16 cellular contexts compared by ENCODE assay signal in genomic region chr6:251920-252319, GRCh38. TPM values are rescaled to one million over a fixed set of nuclear protein-coding genes. Genes with fewer than 3 reads are reported as not detected.
DNase-seq lines count a peak whose midpoint lies in the region; ATAC-seq and TF ChIP-seq lines count a peak whose summit lies in the region.
"Had no signal": no experiment of that assay in that cellular context is flagged by ENCODE, and none has a peak within 500 bp of the region (broad histone marks: within the 10 kb centered on the region; RNA-seq: fewer than 3 reads in every experiment).

No MANE protein-coding gene starts in this region.

- H3K4me3 ChIP-seq in OCI-LY7 (ENCODE audit: low read depth, low read length, poor library complexity, severe bottlenecking) (no peak overlapping the region), gastroesophageal sphincter (no peak overlapping the region), tibial nerve (no peak overlapping the region)
- H3K4me3 ChIP-seq: ascending aorta, heart right ventricle, lung had no signal

- POLR2A ChIA-PET in OCI-LY7 (lab: Charles Lee), result no interaction called here

- H3K27me3 Mint-ChIP-seq in effector memory CD8-positive, alpha-beta T cell, result no peaks in the 10 kb centered on the region

- no peaks in the 10 kb centered on the region for H4K20me1 ChIP-seq in OCI-LY7 (ENCODE audit: insufficient read depth, low read length)

- peak overlapping the region in 1 of 2 donors; percentile 93 for H3K27ac Mint-ChIP-seq in effector memory CD8-positive, alpha-beta T cell

- peak overlapping the region; percentile 21; the same call in 1 of the 2 replicates for H2AFZ ChIP-seq in OCI-LY7 (ENCODE audit: low read length)

- TF ChIP-seq EP300 in gastroesophageal sphincter (IDR thresholded peaks at IDR 0.05) (no peak), tibial nerve (IDR thresholded peaks at IDR 0.05) (no peak)

- H3K36me3 Mint-ChIP-seq in effector memory CD8-positive, alpha-beta T cell (ENCODE audit: insufficient read depth), result peaks cover 2% of the 10 kb centered on the region
- H3K36me3 Mint-ChIP-seq: CD4-positive, CD25-positive, alpha-beta regulatory T cell had no signal

- H3K9me2 ChIP-seq in OCI-LY7 (ENCODE audit: insufficient read depth, low read length), result no peaks in the 10 kb centered on the region

- H3K9me3 Mint-ChIP-seq in effector memory CD8-positive, alpha-beta T cell, result no peaks in the 10 kb centered on the region

- CTCF ChIA-PET in OCI-LY7 (lab: Charles Lee; ENCODE audit: unreplicated experiment), result no interaction called here

- H3K27me3 ChIP-seq in gastroesophageal sphincter, result peaks cover 19% of the 10 kb centered on the region
- H3K27me3 ChIP-seq in tibial nerve, result no peaks in the 10 kb centered on the region
- H3K27me3 ChIP-seq: ascending aorta had no signal

- intact Hi-C loops in OCI-LY7 (cut with micrococcal nuclease; ENCODE audit: unreplicated experiment), result no loop called here

- no TSS peak for BruUV-seq in OCI-LY7 (replicated peaks; lab: Mats Ljungman, UMichigan)

- TF ChIP-seq POLR2A in gastroesophageal sphincter (IDR thresholded peaks at IDR 0.05) (no peak), tibial nerve (IDR thresholded peaks at IDR 0.05) (no peak)

- DNase-seq in ELR (ENCODE audit: low read depth), result peak; percentile 10
- no peak for DNase-seq in OCI-LY7 (ENCODE audit: low spot score)
- DNase-seq in effector memory CD8-positive, alpha-beta T cell, result no peak
- no peak for DNase-seq in epidermal melanocyte (ENCODE audit: insufficient read length, low spot score)
- DNase-seq in tibial nerve (ENCODE audit: low spot score in 2 of 2), result no peak
- DNase-seq: activated CD4-positive, alpha-beta T cell treated with anti-CD3 and anti-CD28 coated beads, Interleukin-2, amount 50 U/mL, for 1 hour; effector memory CD4-positive, alpha-beta T cell; heart right ventricle; stimulated activated CD8-positive, alpha-beta memory T cell treated with anti-CD3 and anti-CD28 coated beads, Interleukin-4, amount 100 ng/mL, for 48 hours had no signal

- H3K27ac ChIP-seq in OCI-LY7 (ENCODE audit: low read depth, low read length, poor library complexity, severe bottlenecking), result no peak overlapping the region
- no peak overlapping the region for H3K27ac ChIP-seq in gastroesophageal sphincter
- H3K27ac ChIP-seq in tibial nerve, result no peak overlapping the region
- H3K27ac ChIP-seq: ascending aorta, heart right ventricle had no signal

- peak; percentile 54 for ATAC-seq in GM21447 (IDR thresholded peaks at IDR 0.05; ENCODE audit: unreplicated experiment)
- ATAC-seq in effector memory CD8-positive, alpha-beta T cell (replicated peaks), result peak; percentile 25
- no peak for ATAC-seq in gastroesophageal sphincter
- no peak for ATAC-seq in HG03354 (IDR thresholded peaks at IDR 0.05; ENCODE audit: poor library complexity, severe bottlenecking, unreplicated experiment)
- ATAC-seq: HCT116, heart right ventricle had no signal

- peaks cover 24% of the 10 kb centered on the region for H3K4me1 ChIP-seq in OCI-LY7 (ENCODE audit: insufficient read depth, low read length, poor library complexity, severe bottlenecking)
- no peaks in the 10 kb centered on the region for H3K4me1 ChIP-seq in gastroesophageal sphincter
- no peaks in the 10 kb centered on the region for H3K4me1 ChIP-seq in tibial nerve
- H3K4me1 ChIP-seq: ascending aorta had no signal

- no peaks in the 10 kb centered on the region for H3K9me3 ChIP-seq in OCI-LY7 (ENCODE audit: low read length)
- H3K9me3 ChIP-seq in gastroesophageal sphincter, result no peaks in the 10 kb centered on the region
- H3K9me3 ChIP-seq in tibial nerve, result no peaks in the 10 kb centered on the region
- H3K9me3 ChIP-seq: ascending aorta, heart right ventricle had no signal

- TF ChIP-seq CTCF in OCI-LY7 (conservative IDR thresholded peaks at IDR 0.05; ENCODE audit: low read length), result no peak
- no peak for TF ChIP-seq CTCF in gastroesophageal sphincter (IDR thresholded peaks at IDR 0.05)
- TF ChIP-seq CTCF in tibial nerve (IDR thresholded peaks at IDR 0.05), result no peak

- WGBS in gastroesophageal sphincter (ENCODE audit: low coverage in 1 of 2), 2 donors, result 60 to 88% methylated on average over 1 to 2 of the region's 2 CpGs
- 66 to 70% methylated on average over 2 of the region's 2 CpGs for WGBS in tibial nerve, 2 donors

- H3K79me2 ChIP-seq in OCI-LY7 (ENCODE audit: insufficient read depth, low read depth, low read length), result no peaks in the 10 kb centered on the region

- H3K4me1 Mint-ChIP-seq in effector memory CD8-positive, alpha-beta T cell (ENCODE audit: low read depth in 2 of 2), result peaks cover 25 to 45% of the 10 kb centered on the region in 2 donors

- peak overlapping the region in 1 of 2 donors; percentile 70 for H3K4me3 Mint-ChIP-seq in effector memory CD8-positive, alpha-beta T cell

- H3K4me2 ChIP-seq in OCI-LY7 (ENCODE audit: low read length), result no peak overlapping the region

- H3K36me3 ChIP-seq in OCI-LY7 (ENCODE audit: insufficient read depth, low read length), result no peaks in the 10 kb centered on the region
- no peaks in the 10 kb centered on the region for H3K36me3 ChIP-seq in gastroesophageal sphincter
- no peaks in the 10 kb centered on the region for H3K36me3 ChIP-seq in tibial nerve
- H3K36me3 ChIP-seq: ascending aorta, heart right ventricle had no signal

RNA-seq across cellular contexts. Expression of gene DUSP22, which starts 40.4 kb away (rescaled TPM):
- 133 and 149 TPM in 2 replicates for total RNA-seq in OCI-LY7 (2014; rRNA removed; shearing (Covaris generic))
- total RNA-seq in OCI-LY7 (2022) (171 and 215 TPM in 2 replicates), gastroesophageal sphincter (10 to 100 TPM; 67.0 to 97.3 (median 78.0) TPM), tibial nerve (10 to 100 TPM; 53.2 to 89.8 (median 73.7) TPM)

Comparison
In these comparisons a context has a peak if more than half of its experiments do, and no peak if none do; other contexts are left out.
1. ATAC-seq: peak in GM21447 (single experiment) and effector memory CD8-positive, alpha-beta T cell (single experiment); none in gastroesophageal sphincter (single experiment) and HG03354 (single experiment).